Comparison of ENCODE assay signal across 9 cellular contexts in the genomic region with DNA sequence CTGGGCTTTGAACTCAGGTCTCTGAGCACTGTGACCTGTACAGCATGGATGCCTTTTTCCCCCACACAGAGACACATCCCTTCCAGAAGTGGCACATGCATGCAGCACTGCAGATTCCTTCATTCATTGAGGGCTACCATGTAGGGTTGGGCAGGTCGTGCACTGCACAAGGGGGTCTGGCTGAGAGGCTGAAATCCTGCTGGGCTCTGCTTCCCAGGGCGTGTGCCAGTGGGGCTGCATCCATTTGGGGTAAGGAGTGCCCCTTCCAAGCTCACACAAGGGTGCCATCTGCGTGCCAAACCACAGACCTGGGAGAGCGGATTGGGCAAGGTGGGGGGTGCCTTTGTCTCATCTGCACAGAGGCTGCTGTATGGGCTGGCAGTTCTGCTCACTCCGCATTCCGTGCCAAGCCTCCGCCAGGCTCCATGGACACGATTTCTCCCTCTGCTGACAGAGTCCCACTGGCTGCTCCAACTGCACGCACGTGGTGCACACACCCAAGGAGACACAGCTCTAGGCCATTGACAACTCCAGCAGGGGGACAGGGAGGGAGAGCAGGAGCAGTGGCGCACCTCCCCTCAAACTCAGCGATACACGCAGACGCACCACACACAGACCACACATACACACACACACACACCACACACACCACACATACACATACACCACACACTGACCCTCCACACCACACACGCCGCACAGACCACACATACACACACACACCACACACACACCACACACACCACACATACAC. TPM values are rescaled to one million over a fixed set of nuclear protein-coding genes. Genes with fewer than 3 reads are reported as not detected.
A peak's percentile ranks its signal among the peaks of the same experiment; 100 is the strongest.
DNase-seq lines count a peak whose midpoint lies in the region; ATAC-seq and TF ChIP-seq lines count a peak whose summit lies in the region.
"Had no signal": no experiment of that assay in that cellular context is flagged by ENCODE, and none has a peak within 500 bp of the region (broad histone marks: within the 10 kb centered on the region; RNA-seq: fewer than 3 reads in every experiment).

No MANE protein-coding gene starts in this region.

- H3K4me1 ChIP-seq in gastroesophageal sphincter: peaks cover 0 to 28% (median 14%) of the 10 kb centered on the region in 3 donors

- H3K9me3 ChIP-seq in gastroesophageal sphincter: no peaks in the 10 kb centered on the region

- ATAC-seq in HG03108 (IDR thresholded peaks at IDR 0.05; ENCODE audit: unreplicated experiment) (no peak), gastroesophageal sphincter (no peak)

- H3K27me3 ChIP-seq in gastroesophageal sphincter: peaks cover 86% of the 10 kb centered on the region

- no peaks in the 10 kb centered on the region for H3K36me3 ChIP-seq in gastroesophageal sphincter

- H3K4me3 ChIP-seq in epithelial cell of esophagus (ENCODE audit: low read length) (no peak overlapping the region), gastroesophageal sphincter (no peak overlapping the region)

- no peak overlapping the region for H3K27ac ChIP-seq in gastroesophageal sphincter

- no peak for TF ChIP-seq POLR2A in gastroesophageal sphincter (IDR thresholded peaks at IDR 0.05)

- no peak for TF ChIP-seq EP300 in gastroesophageal sphincter (IDR thresholded peaks at IDR 0.05)

- TF ChIP-seq CTCF in epithelial cell of esophagus (IDR thresholded peaks at IDR 0.05; ENCODE audit: insufficient read depth, low read depth, low read length, missing control alignments): peak; percentile 24
- TF ChIP-seq CTCF in gastroesophageal sphincter (IDR thresholded peaks at IDR 0.05): no peak

- DNase-seq in NCI-H82 (lab: John Stamatoyannopoulos, UW) (peak; percentile 62), NCI-H82 treated with DMSO at 0.1 percent for 48 hours (lab: John Stamatoyannopoulos, UW; ENCODE audit: unreplicated experiment) (no peak), NCI-H345 (lab: John Stamatoyannopoulos, UW) (peak; percentile 90), epithelial cell of esophagus (ENCODE audit: low read depth) (peak; percentile 82), retina (peak; percentile 36)
- no peak for DNase-seq in stimulated activated CD8-positive, alpha-beta memory T cell treated with anti-CD3 and anti-CD28 coated beads, Interleukin-4, amount 100 ng/mL, for 48 hours

- WGBS in gastroesophageal sphincter (ENCODE audit: low coverage in 1 of 2), 2 donors: 56% methylated on average over 3 of the region's 16 CpGs; no CpG with 5 or more reads in 1 of the 2 donors

RNA-seq across cellular contexts. Expression of gene SHISA7, which starts 4.5 kb away (rescaled TPM):
- total RNA-seq in gastroesophageal sphincter: not detected

RNA-seq across cellular contexts. Expression of gene ISOC2, which starts 13.8 kb away (rescaled TPM):
- total RNA-seq in gastroesophageal sphincter: 10 to 100 TPM; 39.0 to 78.5 (median 63.8) TPM

RNA-seq across cellular contexts. Expression of gene C19orf85, which starts 17.0 kb away (rescaled TPM):
- total RNA-seq in gastroesophageal sphincter: not detected
- total RNA-seq: neural crest cell had no signal

RNA-seq across cellular contexts. Expression of gene ZNF628, which starts 28.8 kb away (rescaled TPM):
- total RNA-seq in gastroesophageal sphincter: 10 to 100 TPM in 1 of 4 donors, 1 to 10 TPM in 3; 2.4 to 13.0 (median 4.9) TPM

RNA-seq across cellular contexts. Expression of gene NAT14, which starts 37.4 kb away (rescaled TPM):
- 10 to 100 TPM in 1 of 4 donors, 1 to 10 TPM in 3; 7.4 to 14.0 (median 7.9) TPM for total RNA-seq in gastroesophageal sphincter

Comparison
In these comparisons a context has a peak if more than half of its experiments do, and no peak if none do; other contexts are left out.
1. DNase-seq: peak in NCI-H82 (single experiment), NCI-H345 (single experiment), epithelial cell of esophagus (single experiment) and retina (single experiment); none in NCI-H82 treated with DMSO at 0.1 percent for 48 hours (single experiment) and stimulated activated CD8-positive, alpha-beta memory T cell treated with anti-CD3 and anti-CD28 coated beads, Interleukin-4, amount 100 ng/mL, for 48 hours (single experiment).